Comparison of ENCODE assay signal across 21 cellular contexts in the genomic region with DNA sequence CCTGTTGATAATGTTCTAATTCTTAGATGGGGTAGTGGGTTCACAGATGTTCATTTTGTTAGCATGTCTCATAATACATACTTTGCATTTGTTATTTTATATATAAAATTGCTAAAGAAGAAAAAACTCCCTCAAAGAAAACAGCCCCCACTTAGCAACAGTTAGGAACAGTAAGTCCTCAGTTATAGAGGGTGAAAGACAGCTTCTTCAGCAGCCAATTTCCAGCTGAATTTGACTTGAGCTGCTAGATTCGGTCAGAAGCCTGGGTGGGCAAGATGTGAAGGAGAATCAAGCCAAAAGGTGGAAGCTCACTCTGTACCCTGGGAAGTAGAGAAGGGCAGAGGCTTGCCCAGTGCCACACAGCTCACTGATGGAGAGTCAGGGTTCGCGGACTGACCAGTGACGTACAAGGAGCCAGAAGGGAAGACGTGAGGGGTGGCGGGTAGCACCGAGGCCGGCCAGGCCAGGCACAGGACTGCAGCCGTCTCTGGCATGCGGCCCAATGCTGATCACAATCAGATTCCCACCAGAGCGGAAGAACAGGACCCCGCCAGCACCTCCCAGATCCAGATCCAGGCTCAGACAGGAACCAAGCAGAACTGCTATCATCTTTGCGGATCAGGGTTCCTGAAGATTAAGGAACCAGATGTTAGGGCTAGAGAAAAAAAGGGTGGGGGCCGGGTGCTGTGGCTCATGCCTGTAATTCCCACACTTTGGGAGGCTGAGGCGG. TPM values are rescaled to one million over a fixed set of nuclear protein-coding genes. Genes with fewer than 3 reads are reported as not detected.
DNase-seq lines count a peak whose midpoint lies in the region; ATAC-seq, FAIRE-seq and TF ChIP-seq lines count a peak whose summit lies in the region.
"Had no signal": no experiment of that assay in that cellular context is flagged by ENCODE, and none has a peak within 500 bp of the region (broad histone marks: within the 10 kb centered on the region; RNA-seq: fewer than 3 reads in every experiment).

No MANE protein-coding gene starts in this region.

- DNase-seq in right lobe of liver (peak in 1 of 3 donors; percentile 55), HepG2 (ENCODE audit: low spot score) (no peak), left ventricle myocardium superior (peak; percentile 80), omental fat pad (ENCODE audit: low spot score) (no peak), aorta (peak in 1 of 2 donors; percentile 66), GM13977 (ENCODE audit: low spot score) (no peak)
- DNase-seq in activated CD4-positive, alpha-beta T cell treated with anti-CD3 and anti-CD28 coated beads for 1 hour: no peak
- DNase-seq: activated CD4-positive, alpha-beta T cell treated with anti-CD3 and anti-CD28 coated beads for 4 hours; activated gamma-delta T cell; CD4-positive, CD25-positive, alpha-beta regulatory T cell; NCI-H1105; pancreas; stimulated activated naive CD4-positive, alpha-beta T cell had no signal

- no peak for TF ChIP-seq RAD21 in HepG2 (CRISPR knock-in tag; IDR thresholded peaks at IDR 0.05)

- CTCF ChIA-PET in HepG2 (lab: Yijun Ruan, JAX; ENCODE audit: low intra/inter-chr PET ratio, low total read pairs): no interaction called here

- no peak for FAIRE-seq in HepG2 (lab: Jason Lieb, UNC)
- FAIRE-seq: pancreas had no signal

- H3K9me3 ChIP-seq in right lobe of liver: no peaks in the 10 kb centered on the region
- H3K9me3 ChIP-seq in HepG2 (ENCODE audit: low read length): no peaks in the 10 kb centered on the region
- no peaks in the 10 kb centered on the region for H3K9me3 ChIP-seq in aorta (ENCODE audit: control insufficient read depth, low read length)
- H3K9me3 ChIP-seq: ascending aorta, pancreas, uterus had no signal

- TF ChIP-seq POLR2A in right lobe of liver (IDR thresholded peaks at IDR 0.05): no peak
- no peak for TF ChIP-seq POLR2A in HepG2 (IDR thresholded peaks at IDR 0.05; ENCODE audit: insufficient read depth in 1 of 2, low read depth in 2 of 2, low read length in 2 of 2)

- H3K79me2 ChIP-seq in HepG2 (ENCODE audit: insufficient read depth, low read length): no peaks in the 10 kb centered on the region

- no peak overlapping the region for H3K9ac ChIP-seq in HepG2 (ENCODE audit: insufficient read depth, low read depth, low read length)
- H3K9ac ChIP-seq: KMS-11 had no signal

- H3K4me3 ChIP-seq in right lobe of liver (no peak overlapping the region), HepG2 (replicated peaks in 1 of 3; ENCODE audit: insufficient read depth in 1 of 3, low read depth in 2 of 3, low read length in 3 of 3) (no peak overlapping the region), aorta (ENCODE audit: low read length in 2 of 2) (no peak overlapping the region)
- H3K4me3 ChIP-seq: ascending aorta, coronary artery, pancreas, uterus had no signal

- POLR2A ChIA-PET in HepG2 (lab: Yijun Ruan, JAX): no interaction called here

- no peak overlapping the region for H3K4me2 ChIP-seq in HepG2 (ENCODE audit: low read depth, low read length)
- H3K4me2 ChIP-seq: KMS-11 had no signal

- WGBS in right lobe of liver (ENCODE audit: insufficient coverage, low coverage, low lambda C conversion rate, missing lambda C conversion rate): 55% methylated on average over 4 of the region's 15 CpGs
- 57% methylated on average over 15 of the region's 15 CpGs for WGBS in HepG2 (ENCODE audit: low lambda C conversion rate)
- 78 to 82% methylated on average over 15 of the region's 15 CpGs for WGBS in aorta, 2 donors

- TF ChIP-seq CTCF in right lobe of liver (IDR thresholded peaks at IDR 0.05): no peak
- no peak for TF ChIP-seq CTCF in HepG2 (CRISPR knock-in tag; IDR thresholded peaks at IDR 0.05)
- TF ChIP-seq CTCF in omental fat pad (IDR thresholded peaks at IDR 0.05): no peak
- TF ChIP-seq CTCF in GM13977 (IDR thresholded peaks at IDR 0.05; ENCODE audit: extremely low read depth, insufficient read depth, missing control alignments): no peak

- H3K27ac ChIP-seq in right lobe of liver: no peak overlapping the region
- H3K27ac ChIP-seq in HepG2 (ENCODE audit: extremely low read length, insufficient read depth, low read length): no peak overlapping the region
- no peak overlapping the region for H3K27ac ChIP-seq in aorta (ENCODE audit: low read depth in 1 of 2, low read length in 2 of 2)
- H3K27ac ChIP-seq: ascending aorta, epithelial cell of prostate, HL-60, KMS-11, pancreas, uterus had no signal

- in situ Hi-C loops in HepG2 (cut with HindIII; ENCODE audit: extremely low pct_ligation_motif_present, low pct_unique_long_range_greater_than_20kb): no loop called here
- in situ Hi-C loops in GM13977 (cut with MboI; ENCODE audit: low pct_unique_long_range_greater_than_20kb, low sequenced_read_pairs, unreplicated experiment): no loop called here

- H3K4me1 ChIP-seq in right lobe of liver (no peaks in the 10 kb centered on the region), HepG2 (ENCODE audit: insufficient read depth, low read length) (peaks cover 18% of the 10 kb centered on the region), aorta (ENCODE audit: control insufficient read depth in 1 of 2, insufficient read depth in 2 of 2, low read length in 2 of 2) (no peaks in the 10 kb centered on the region)
- H3K4me1 ChIP-seq: ascending aorta, pancreas, uterus had no signal

- ATAC-seq in right lobe of liver (peak; percentile 30 to 57 (median 54)), HepG2 (no peak), left ventricle myocardium superior (peak; percentile 91), omental fat pad (ENCODE audit: low FRiP score) (peak; percentile 54), aorta (ENCODE audit: low FRiP score) (peak; percentile 36), GM21723 (IDR thresholded peaks at IDR 0.05; ENCODE audit: unreplicated experiment) (no peak)
- ATAC-seq: pancreas had no signal

- no TSS peak for BruUV-seq in HepG2 (replicated peaks; lab: Mats Ljungman, UMichigan)

- H4K20me1 ChIP-seq in HepG2 (ENCODE audit: insufficient read depth, low read length): no peaks in the 10 kb centered on the region

- intact Hi-C loops in right lobe of liver (cut with DNase I) (no loop called here), HepG2 (cut with micrococcal nuclease; ENCODE audit: unreplicated experiment) (no loop called here), left ventricle myocardium superior (cut with micrococcal nuclease) (no loop called here), aorta (cut with DNase I) (no loop called here)

- no peak for TF ChIP-seq EP300 in HepG2 (IDR thresholded peaks at IDR 0.05; ENCODE audit: low read depth in 2 of 2, low read length in 2 of 2)
- no peak for TF ChIP-seq EP300 in HepG2 (CRISPR knock-in tag; IDR thresholded peaks at IDR 0.05; ENCODE audit: borderline replicate concordance)

- H2AFZ ChIP-seq in HepG2 (ENCODE audit: low read length): no peak overlapping the region

- H3K27me3 ChIP-seq in right lobe of liver: no peaks in the 10 kb centered on the region
- peaks cover 0 to 3% of the 10 kb centered on the region in 2 experiments; a peak in 3 of 5 replicates for H3K27me3 ChIP-seq in HepG2 (ENCODE audit: control insufficient read depth in 1 of 2, insufficient read depth in 2 of 2, low read length in 2 of 2)
- no peaks in the 10 kb centered on the region for H3K27me3 ChIP-seq in aorta (ENCODE audit: control insufficient read depth in 1 of 2, insufficient read depth in 2 of 2, low read length in 1 of 2)
- H3K27me3 ChIP-seq: ascending aorta, pancreas, uterus had no signal

- H3K36me3 ChIP-seq in right lobe of liver (no peaks in the 10 kb centered on the region), HepG2 (replicated peaks in 1 of 2; ENCODE audit: control insufficient read depth in 1 of 2, insufficient read depth in 2 of 2, low read length in 2 of 2) (no peaks in the 10 kb centered on the region), aorta (ENCODE audit: control insufficient read depth in 1 of 2, insufficient read depth in 2 of 2, low read length in 1 of 2) (no peaks in the 10 kb centered on the region)
- H3K36me3 ChIP-seq: ascending aorta, pancreas, uterus had no signal

RNA-seq across cellular contexts. Expression of gene VWF, which starts 30.4 kb away (rescaled TPM):
- 10 to 100 TPM in 3 of 6 experiments, 1 to 10 TPM in 3; 5.7 to 16.6 (median 9.6) TPM for total RNA-seq in right lobe of liver
- total RNA-seq in HepG2 (2016; rRNA removed; fragmentation: Illumina TruSeq; extraction: Trizol): 0.20 and 0.22 TPM in 2 replicates
- total RNA-seq in HepG2 (2016; cell fraction: cytosol; rRNA removed; fragmentation: Illumina TruSeq; extraction: Trizol; ENCODE audit: low read depth): not detected in 2 replicates
- 0.15 and 0.28 TPM in 2 replicates for total RNA-seq in HepG2 (2016; cell fraction: insoluble cytoplasmic fraction; rRNA removed; fragmentation: Illumina TruSeq; extraction: Trizol)
- total RNA-seq in HepG2 (2016; cell fraction: membrane; rRNA removed; fragmentation: Illumina TruSeq; extraction: Trizol): 0.03 and 0.15 TPM in 2 replicates
- total RNA-seq in HepG2 (2016; cell fraction: nucleus; rRNA removed; fragmentation: Illumina TruSeq; extraction: Trizol): 0.12 and 0.19 TPM in 2 replicates
- 0.25 and 0.63 TPM in 2 replicates for polyA plus RNA-seq in HepG2 (2011; rRNA removed)
- 0.27 and 0.51 TPM in 2 replicates for polyA plus RNA-seq in HepG2 (2011; cell fraction: cytosol; rRNA removed)
- polyA plus RNA-seq in HepG2 (2011; cell fraction: nucleus; rRNA removed): 0.79 and 2.1 TPM in 2 replicates
- polyA plus RNA-seq in HepG2 (2012): 0.89 and 2.0 TPM in 2 replicates
- 0.08 TPM in 1 of 2 replicates, not detected in the other for polyA plus RNA-seq in HepG2 (2016; cell fraction: cytosol; fragmentation: Illumina TruSeq; extraction: Trizol; ENCODE audit: low read depth)
- 0.23 and 0.40 TPM in 2 replicates for polyA plus RNA-seq in HepG2 (2016; cell fraction: insoluble cytoplasmic fraction; fragmentation: Illumina TruSeq; extraction: Trizol; ENCODE audit: low read depth)
- not detected in 2 replicates for polyA plus RNA-seq in HepG2 (2016; cell fraction: membrane; fragmentation: Illumina TruSeq; extraction: Trizol; ENCODE audit: low read depth)
- polyA plus RNA-seq in HepG2 (2016; cell fraction: nucleus; fragmentation: Illumina TruSeq; extraction: Trizol; ENCODE audit: insufficient read depth, low read depth): 0.08 and 0.84 TPM in 2 replicates
- polyA minus RNA-seq in HepG2 (2011; rRNA and poly(A)+ RNA removed; ENCODE audit: low replicate concordance): 0.21 and 3.2 TPM in 2 replicates
- polyA minus RNA-seq in HepG2 (2011; cell fraction: cytosol; rRNA and poly(A)+ RNA removed): 0.26 and 0.89 TPM in 2 replicates
- polyA minus RNA-seq in HepG2 (2011; cell fraction: nucleus; rRNA and poly(A)+ RNA removed): 1.5 and 2.4 TPM in 2 replicates
- total RNA-seq in left ventricle myocardium superior: 275 TPM
- total RNA-seq in omental fat pad: 1,000 to 10,000 TPM in 1 of 4 donors, 100 to 1,000 TPM in 2, 10 to 100 TPM in 1; 78.4 to 1,203 (median 422) TPM
- 100 to 1,000 TPM; 490 to 619 TPM for total RNA-seq in aorta
- polyA plus RNA-seq in aorta: 10 to 100 TPM in 1 of 2 donors, 1 to 10 TPM in 1; 1.3 to 37.3 TPM
- total RNA-seq: Daoy had no signal
- polyA plus RNA-seq: CD4-positive, CD25-positive, alpha-beta regulatory T cell had no signal

RNA-seq across cellular contexts. Expression of gene CD9, which starts 45.3 kb away (rescaled TPM):
- 10 to 100 TPM; 17.2 to 65.7 (median 34.2) TPM for total RNA-seq in right lobe of liver
- 4.3 and 5.8 TPM in 2 replicates for total RNA-seq in HepG2 (2016; rRNA removed; fragmentation: Illumina TruSeq; extraction: Trizol)
- 1.3 and 2.0 TPM in 2 replicates for total RNA-seq in HepG2 (2016; cell fraction: cytosol; rRNA removed; fragmentation: Illumina TruSeq; extraction: Trizol; ENCODE audit: low read depth)
- 2.4 and 6.9 TPM in 2 replicates for total RNA-seq in HepG2 (2016; cell fraction: insoluble cytoplasmic fraction; rRNA removed; fragmentation: Illumina TruSeq; extraction: Trizol)
- 2.1 and 2.4 TPM in 2 replicates for total RNA-seq in HepG2 (2016; cell fraction: membrane; rRNA removed; fragmentation: Illumina TruSeq; extraction: Trizol)
- 5.9 and 6.5 TPM in 2 replicates for total RNA-seq in HepG2 (2016; cell fraction: nucleus; rRNA removed; fragmentation: Illumina TruSeq; extraction: Trizol)
- 38.3 and 40.1 TPM in 2 replicates for polyA plus RNA-seq in HepG2 (2011; rRNA removed)
- 30.3 and 47.3 TPM in 2 replicates for polyA plus RNA-seq in HepG2 (2011; cell fraction: cytosol; rRNA removed)
- polyA plus RNA-seq in HepG2 (2011; cell fraction: nucleus; rRNA removed): 15.2 and 20.2 TPM in 2 replicates
- polyA plus RNA-seq in HepG2 (2012): 30.0 and 52.7 TPM in 2 replicates
- 1.4 and 1.8 TPM in 2 replicates for polyA plus RNA-seq in HepG2 (2016; cell fraction: cytosol; fragmentation: Illumina TruSeq; extraction: Trizol; ENCODE audit: low read depth)
- polyA plus RNA-seq in HepG2 (2016; cell fraction: insoluble cytoplasmic fraction; fragmentation: Illumina TruSeq; extraction: Trizol; ENCODE audit: low read depth): 5.2 and 5.4 TPM in 2 replicates
- polyA plus RNA-seq in HepG2 (2016; cell fraction: membrane; fragmentation: Illumina TruSeq; extraction: Trizol; ENCODE audit: low read depth): 1.9 and 2.4 TPM in 2 replicates
- polyA plus RNA-seq in HepG2 (2016; cell fraction: nucleus; fragmentation: Illumina TruSeq; extraction: Trizol; ENCODE audit: insufficient read depth, low read depth): 10.1 and 12.9 TPM in 2 replicates
- 21.6 and 243 TPM in 2 replicates for polyA minus RNA-seq in HepG2 (2011; rRNA and poly(A)+ RNA removed; ENCODE audit: low replicate concordance)
- polyA minus RNA-seq in HepG2 (2011; cell fraction: cytosol; rRNA and poly(A)+ RNA removed): 12.1 and 13.6 TPM in 2 replicates
- polyA minus RNA-seq in HepG2 (2011; cell fraction: nucleus; rRNA and poly(A)+ RNA removed): 8.9 and 10.4 TPM in 2 replicates
- 39.2 TPM for total RNA-seq in left ventricle myocardium superior
- total RNA-seq in omental fat pad: 100 to 1,000 TPM in 2 of 4 donors, 10 to 100 TPM in 2; 68.3 to 181 (median 119) TPM
- 100 to 1,000 TPM; 285 to 303 TPM for total RNA-seq in aorta
- 100 to 1,000 TPM; 267 to 506 TPM for polyA plus RNA-seq in aorta

Comparison
In these comparisons a context has a peak if more than half of its experiments do, and no peak if none do; other contexts are left out.
1. ATAC-seq: peak in right lobe of liver (4 of 4), left ventricle myocardium superior (single experiment), omental fat pad (single experiment) and aorta (single experiment); none in HepG2 (single experiment) and GM21723 (single experiment).
2. RNA of gene VWF, which starts 30.4 kb away (total RNA-seq): 490 to 619 TPM in aorta, 78.4 to 1,203 TPM in omental fat pad and 275 TPM in left ventricle myocardium superior (single experiment); 5.7 to 16.6 TPM in right lobe of liver and 0.03 to 0.28 TPM in HepG2; every median in the first group is over 4 times any median in the second.